ENCODE assay signal across 10 cellular contexts in the genomic region with DNA sequence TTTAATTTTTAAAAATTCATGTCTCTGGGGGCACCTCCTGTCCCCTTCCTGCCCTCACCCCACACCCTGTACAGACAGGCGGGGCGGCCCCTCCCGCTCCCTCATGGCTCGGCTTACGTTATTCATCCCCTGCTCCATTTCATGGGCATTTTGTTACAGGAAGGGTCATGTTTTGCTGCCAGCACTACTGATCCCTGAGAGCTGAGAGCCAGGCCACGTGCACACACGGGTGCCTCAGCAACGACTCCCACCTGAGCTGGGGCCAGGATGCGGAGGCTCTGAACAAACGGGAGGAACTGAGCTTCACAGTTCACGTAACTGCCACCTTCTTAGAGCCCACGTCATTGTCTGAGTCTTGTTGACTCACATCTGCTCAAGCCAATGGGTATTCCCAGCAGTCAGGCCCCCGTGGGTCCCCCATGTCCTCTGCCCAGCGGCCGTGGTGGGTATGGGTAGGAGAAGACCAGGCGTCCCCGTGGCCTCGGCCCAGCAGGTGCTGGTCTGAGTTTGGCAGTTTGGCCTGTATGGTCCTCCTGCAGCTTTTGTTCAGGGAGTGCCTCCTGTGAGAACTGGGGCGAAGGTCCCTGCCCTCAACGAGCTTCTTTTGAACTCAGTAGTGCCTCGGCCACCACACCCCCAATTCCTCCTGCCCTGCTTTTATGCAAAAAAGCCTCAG. TPM values are rescaled to one million over a fixed set of nuclear protein-coding genes. Genes with fewer than 3 reads are reported as not detected.
DNase-seq lines count a peak whose midpoint lies in the region; ATAC-seq lines count a peak whose summit lies in the region.
"Had no signal": no experiment of that assay in that cellular context is flagged by ENCODE, and none has a peak within 500 bp of the region (broad histone marks: within the 10 kb centered on the region; RNA-seq: fewer than 3 reads in every experiment).

No MANE protein-coding gene starts in this region.

- ATAC-seq in activated T-cell treated with anti-CD3 and anti-CD28 coated beads, Interleukin-2, amount 50 U/mL, for 4 hours, result peak; percentile 55 to 57
- peak; percentile 33 for ATAC-seq in activated naive CD8-positive, alpha-beta T cell treated with anti-CD3 and anti-CD28 coated beads, Interleukin-2, amount 50 U/mL, for 24 hours
- peak; percentile 6 for ATAC-seq in sciatic nerve
- no peak for ATAC-seq in HG03378 (IDR thresholded peaks at IDR 0.05; ENCODE audit: unreplicated experiment)

- peaks cover 25% of the 10 kb centered on the region for H3K4me1 Mint-ChIP-seq in activated T-cell treated with anti-CD3 and anti-CD28 coated beads, Interleukin-2, amount 50 U/mL, for 4 hours (ENCODE audit: low read depth)
- peaks cover 24% of the 10 kb centered on the region for H3K4me1 Mint-ChIP-seq in activated naive CD8-positive, alpha-beta T cell treated with anti-CD3 and anti-CD28 coated beads, Interleukin-2, amount 50 U/mL, for 24 hours

- no peak for DNase-seq in activated T-cell treated with anti-CD3 and anti-CD28 coated beads, Interleukin-2, amount 50 U/mL, for 4 hours
- DNase-seq in activated T-cell treated with anti-CD3 and anti-CD28 coated beads for 4 hours (no peak), LHCN-M2 (ENCODE audit: low read depth) (peak; percentile 2), sciatic nerve (ENCODE audit: low spot score) (no peak), cerebellum (ENCODE audit: low spot score) (no peak), cerebellar cortex (ENCODE audit: low spot score) (no peak)
- no peak for DNase-seq in activated naive CD8-positive, alpha-beta T cell treated with anti-CD3 and anti-CD28 coated beads, Interleukin-2, amount 50 U/mL, for 24 hours
- DNase-seq: DMS 273 treated with DMSO at 0.1 percent for 48 hours, occipital lobe had no signal

- H3K4me3 Mint-ChIP-seq in activated T-cell treated with anti-CD3 and anti-CD28 coated beads, Interleukin-2, amount 50 U/mL, for 4 hours, result peak overlapping the region; percentile 38
- H3K4me3 Mint-ChIP-seq in activated naive CD8-positive, alpha-beta T cell treated with anti-CD3 and anti-CD28 coated beads, Interleukin-2, amount 50 U/mL, for 24 hours, result no peak overlapping the region

- no peak overlapping the region for H3K27ac Mint-ChIP-seq in activated naive CD8-positive, alpha-beta T cell treated with anti-CD3 and anti-CD28 coated beads, Interleukin-2, amount 50 U/mL, for 24 hours

- intact Hi-C loops in sciatic nerve (cut with DNase I), result no loop called here

- no peaks in the 10 kb centered on the region for H3K36me3 Mint-ChIP-seq in activated T-cell treated with anti-CD3 and anti-CD28 coated beads, Interleukin-2, amount 50 U/mL, for 4 hours (ENCODE audit: insufficient read depth)
- no peaks in the 10 kb centered on the region for H3K36me3 Mint-ChIP-seq in activated naive CD8-positive, alpha-beta T cell treated with anti-CD3 and anti-CD28 coated beads, Interleukin-2, amount 50 U/mL, for 24 hours (ENCODE audit: low read depth)

- H3K27me3 Mint-ChIP-seq in activated T-cell treated with anti-CD3 and anti-CD28 coated beads, Interleukin-2, amount 50 U/mL, for 4 hours (ENCODE audit: low read depth), result peaks cover 14% of the 10 kb centered on the region
- peaks cover 19% of the 10 kb centered on the region for H3K27me3 Mint-ChIP-seq in activated naive CD8-positive, alpha-beta T cell treated with anti-CD3 and anti-CD28 coated beads, Interleukin-2, amount 50 U/mL, for 24 hours

- no peaks in the 10 kb centered on the region for H3K9me3 Mint-ChIP-seq in activated T-cell treated with anti-CD3 and anti-CD28 coated beads, Interleukin-2, amount 50 U/mL, for 4 hours
- H3K9me3 Mint-ChIP-seq in activated naive CD8-positive, alpha-beta T cell treated with anti-CD3 and anti-CD28 coated beads, Interleukin-2, amount 50 U/mL, for 24 hours, result no peaks in the 10 kb centered on the region

RNA-seq across cellular contexts. Expression of a gene that starts 16.4 kb away (rescaled TPM):
- total RNA-seq in activated T-cell treated with anti-CD3 and anti-CD28 coated beads, Interleukin-2, amount 50 U/mL, for 4 hours, result 1 to 10 TPM; 1.1 to 1.4 (median 1.3) TPM
- total RNA-seq in LHCN-M2 (2014; rRNA removed) (7.4 and 9.1 TPM in 2 replicates), sciatic nerve (34.8 TPM), cerebellum (7.9 TPM)
- 17.1 TPM for polyA plus RNA-seq in LHCN-M2 (2012)
